ENCODE assay signal across 8 cellular contexts in the genomic region with DNA sequence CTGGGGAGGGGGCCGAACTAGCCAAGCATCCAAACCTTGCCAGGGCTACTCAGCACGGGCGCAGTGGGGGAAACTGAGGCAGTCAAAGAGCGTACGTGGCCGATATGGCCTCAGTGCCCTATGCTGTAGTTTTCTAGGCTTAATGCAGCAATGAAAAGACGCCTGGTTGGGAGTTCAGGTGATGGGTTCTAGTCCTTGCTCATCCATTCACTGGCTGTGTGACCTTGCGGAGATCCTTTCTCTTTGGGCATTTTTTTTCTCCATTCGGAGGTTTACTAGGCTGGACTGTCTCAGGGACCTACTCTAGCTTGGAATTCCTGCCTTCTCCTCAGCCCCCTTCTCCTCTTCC. TPM values are rescaled to one million over a fixed set of nuclear protein-coding genes. Genes with fewer than 3 reads are reported as not detected.
A peak's percentile ranks its signal among the peaks of the same experiment; 100 is the strongest.
DNase-seq lines count a peak whose midpoint lies in the region; ATAC-seq, FAIRE-seq and TF ChIP-seq lines count a peak whose summit lies in the region.

No MANE protein-coding gene starts in this region.

- H3K36me3 ChIP-seq in DND-41 (ENCODE audit: insufficient read depth, low read length) (peaks cover 10% of the 10 kb centered on the region), parathyroid adenoma (ENCODE audit: control insufficient read depth, insufficient read depth, low read length) (no peaks in the 10 kb centered on the region)

- no peak for ATAC-seq in DND-41 (ENCODE audit: insufficient read depth, low read depth)
- no peak for ATAC-seq in GM18867 (IDR thresholded peaks at IDR 0.05; ENCODE audit: unreplicated experiment)
- ATAC-seq in HG02763 (IDR thresholded peaks at IDR 0.05; ENCODE audit: unreplicated experiment): no peak

- H3K4me1 ChIP-seq in DND-41 (ENCODE audit: insufficient read depth, low read length) (peaks cover 33% of the 10 kb centered on the region), parathyroid adenoma (peaks cover 4% of the 10 kb centered on the region)

- TF ChIP-seq POLR2A in H54 (IDR thresholded peaks at IDR 0.05; ENCODE audit: low read depth, low read length): no peak

- TF ChIP-seq CTCF in DND-41 (IDR thresholded peaks at IDR 0.05; ENCODE audit: borderline replicate concordance, extremely low read depth, low read length, poor library complexity, severe bottlenecking) (peak; percentile 1), RWPE1 (conservative IDR thresholded peaks at IDR 0.05; ENCODE audit: low read depth) (no peak), epithelial cell of proximal tubule (conservative IDR thresholded peaks at IDR 0.05; ENCODE audit: low read depth, low read length) (no peak), parathyroid adenoma (IDR thresholded peaks at IDR 0.05) (no peak)

- H3K9ac ChIP-seq in DND-41 (ENCODE audit: low read depth, low read length) (peak overlapping the region; percentile 75), parathyroid adenoma (peak overlapping the region; percentile 94)

- DNase-seq in DND-41 (no peak), RWPE1 (ENCODE audit: low spot score) (no peak), epithelial cell of proximal tubule (ENCODE audit: low read depth) (no peak), H54 (ENCODE audit: insufficient read length, low spot score) (no peak), GDM1 (lab: John Stamatoyannopoulos, UW) (no peak)

- peak overlapping the region; percentile 77 to 88 for H3K4me3 ChIP-seq in DND-41 (ENCODE audit: low read depth in 1 of 2, low read length in 2 of 2)
- peak overlapping the region; percentile 100 for H3K4me3 ChIP-seq in epithelial cell of proximal tubule (ENCODE audit: low read depth, low read length)
- H3K4me3 ChIP-seq in parathyroid adenoma (ENCODE audit: low read depth, low read length): peak overlapping the region; percentile 77

- H3K27ac ChIP-seq in DND-41 (ENCODE audit: low read length) (peak overlapping the region; percentile 81), RWPE1 (peak overlapping the region; percentile 94), parathyroid adenoma (peak overlapping the region; percentile 99)

- peak overlapping the region; percentile 92 for H2AFZ ChIP-seq in DND-41 (ENCODE audit: low read depth, low read length)
- H2AFZ ChIP-seq in parathyroid adenoma: peak overlapping the region; percentile 81

- H3K9me3 ChIP-seq in DND-41 (ENCODE audit: insufficient read depth, low read length, severe bottlenecking) (no peaks in the 10 kb centered on the region), parathyroid adenoma (ENCODE audit: control insufficient read depth, low read length) (no peaks in the 10 kb centered on the region)

- FAIRE-seq in H54 (lab: Jason Lieb, UNC): no peak

- H3K4me2 ChIP-seq in DND-41 (ENCODE audit: insufficient read depth, low read length) (peak overlapping the region; percentile 86), parathyroid adenoma (ENCODE audit: low read length) (peak overlapping the region; percentile 69)

- no peaks in the 10 kb centered on the region for H4K20me1 ChIP-seq in DND-41 (ENCODE audit: insufficient read depth, low read length)

- H3K27me3 ChIP-seq in DND-41 (ENCODE audit: insufficient read depth, low read length, poor library complexity): no peaks in the 10 kb centered on the region
- no peaks in the 10 kb centered on the region for H3K27me3 ChIP-seq in parathyroid adenoma (ENCODE audit: control insufficient read depth, insufficient read depth, low read length)

- H3K79me2 ChIP-seq in DND-41 (ENCODE audit: insufficient read depth, low read length) (peaks cover 17% of the 10 kb centered on the region), parathyroid adenoma (no peaks in the 10 kb centered on the region)

- POLR2A ChIA-PET in RWPE1 (lab: Yijun Ruan, JAX; ENCODE audit: low non-redundant PET): no interaction called here

- CTCF ChIA-PET in RWPE1 (lab: Yijun Ruan, JAX): no interaction called here

RNA-seq across cellular contexts. Expression of a gene that starts 0.9 kb away (rescaled TPM):
- total RNA-seq in epithelial cell of proximal tubule: 75.2 and 132 TPM in 2 replicates

RNA-seq across cellular contexts. Expression of a gene that starts 1.6 kb away (rescaled TPM):
- total RNA-seq in epithelial cell of proximal tubule: 4.9 and 13.2 TPM in 2 replicates

RNA-seq across cellular contexts. Expression of a gene that starts 35.7 kb away (rescaled TPM):
- total RNA-seq in epithelial cell of proximal tubule: 3.4 and 9.4 TPM in 2 replicates

RNA-seq across cellular contexts. Expression of a gene that starts 36.2 kb away (rescaled TPM):
- 170 and 193 TPM in 2 replicates for total RNA-seq in epithelial cell of proximal tubule

RNA-seq across cellular contexts. Expression of a gene that starts 45.9 kb away (rescaled TPM):
- total RNA-seq in epithelial cell of proximal tubule: 10.8 and 15.9 TPM in 2 replicates
